Comparison of ENCODE assay signal across 25 cellular contexts in the genomic region with DNA sequence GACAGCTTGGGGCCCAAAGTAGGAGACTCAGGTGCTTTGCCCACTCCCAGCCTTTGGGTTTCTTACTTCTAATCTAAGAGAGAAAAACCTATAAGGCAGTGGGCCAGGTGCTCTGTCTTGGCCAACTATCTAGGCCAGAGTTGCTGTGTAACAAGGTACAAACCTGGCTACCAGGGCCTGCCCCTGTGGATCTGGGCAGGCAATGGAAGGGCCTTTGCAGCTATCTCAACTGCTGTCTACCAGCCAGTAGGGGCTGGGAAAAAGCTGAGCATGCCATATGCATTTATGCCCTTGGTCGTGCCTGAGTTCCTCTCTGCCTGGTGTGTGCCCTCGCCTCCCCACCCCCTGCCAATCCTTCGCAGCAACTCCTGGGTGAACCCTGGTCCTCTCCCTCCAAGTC. TPM values are rescaled to one million over a fixed set of nuclear protein-coding genes. Genes with fewer than 3 reads are reported as not detected.
"Had no signal": no experiment of that assay in that cellular context is flagged by ENCODE, and none has a peak within 500 bp of the region (broad histone marks: within the 10 kb centered on the region; RNA-seq: fewer than 3 reads in every experiment).

No MANE protein-coding gene starts in this region.

- H3K4me3 ChIP-seq: breast epithelium, esophagus squamous epithelium, heart right ventricle, lower lobe of right lung, tibial artery had no signal

- H3K27ac ChIP-seq: breast epithelium, epithelial cell of prostate, esophagus squamous epithelium, heart right ventricle, lower lobe of right lung had no signal

- H3K36me3 ChIP-seq: breast epithelium, esophagus squamous epithelium, heart right ventricle, lower lobe of right lung, tibial artery had no signal

- H3K27me3 ChIP-seq: breast epithelium, esophagus squamous epithelium, heart right ventricle, tibial artery had no signal

- H3K9me3 ChIP-seq: breast epithelium, esophagus squamous epithelium, heart right ventricle, lower lobe of right lung, tibial artery had no signal

- ATAC-seq: activated naive CD4-positive, alpha-beta T cell treated with anti-CD3 and anti-CD28 coated beads, Interleukin-2, amount 50 U/mL, for 72 hours; activated T-cell treated with anti-CD3 and anti-CD28 coated beads, Interleukin-2, amount 50 U/mL, for 72 hours; heart right ventricle; left lobe of liver; lower lobe of right lung; natural killer cell; right cardiac atrium; stimulated activated effector memory CD8-positive, alpha-beta T cell treated with anti-CD3 and anti-CD28 coated beads, Interleukin-12 subunit alpha, Interleukin-12 subunit beta, amount 100 ng/mL, for 72 hours had no signal

- DNase-seq: activated CD4-positive, alpha-beta T cell treated with anti-CD3 and anti-CD28 coated beads for 4 hours; activated CD4-positive, alpha-beta T cell treated with anti-CD3 and anti-CD28 coated beads, Interleukin-2, amount 50 U/mL, for 4 hours; activated naive CD4-positive, alpha-beta T cell; activated T-cell treated with anti-CD3 and anti-CD28 coated beads for 4 hours; activated T-cell treated with anti-CD3 and anti-CD28 coated beads, Interleukin-2, amount 50 U/mL, for 72 hours; central memory CD4-positive, alpha-beta T cell; esophagus squamous epithelium; foreskin melanocyte; heart right ventricle; lower lobe of right lung; mesendoderm; natural killer cell; posterior cingulate gyrus; right cardiac atrium; stimulated activated CD4-positive, alpha-beta T cell treated with anti-CD3 and anti-CD28 coated beads, Interleukin-2, amount 100 ng/mL, for 48 hours; tibial artery had no signal

- H3K4me1 ChIP-seq: breast epithelium, esophagus squamous epithelium, heart right ventricle, lower lobe of right lung had no signal

RNA-seq across cellular contexts. Expression of gene SERPINE3, which starts 16.7 kb away (rescaled TPM):
- total RNA-seq: activated naive CD4-positive, alpha-beta T cell treated with anti-CD3 and anti-CD28 coated beads, Interleukin-2, amount 50 U/mL, for 72 hours; activated T-cell treated with anti-CD3 and anti-CD28 coated beads, Interleukin-2, amount 50 U/mL, for 72 hours; esophagus squamous epithelium; heart right ventricle; kidney epithelial cell; left lobe of liver; lower lobe of right lung; natural killer cell; osteoblast; right cardiac atrium; subcutaneous adipose tissue had no signal
- polyA plus RNA-seq: right cardiac atrium, urinary bladder had no signal
